29 cellular contexts compared by ENCODE assay signal in the genomic region with DNA sequence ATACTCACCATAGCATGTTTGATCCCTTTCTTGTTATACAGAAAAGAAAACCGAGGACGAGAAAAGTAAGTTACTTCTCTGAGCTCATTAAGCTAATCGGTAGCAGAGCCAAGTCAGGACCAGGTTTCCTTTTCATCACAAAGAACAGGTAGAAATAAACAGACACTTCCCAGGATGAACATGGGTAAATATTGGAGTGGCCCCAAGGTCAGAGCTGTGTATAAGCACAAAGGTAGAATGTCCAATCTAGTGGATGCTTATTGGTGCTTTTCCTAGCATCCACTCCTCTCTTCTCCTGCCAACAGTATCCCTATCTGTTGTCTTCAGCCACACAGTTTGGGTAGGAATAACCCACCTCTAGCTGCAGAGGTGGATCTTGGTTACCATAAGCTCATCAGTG.
"Had no signal": no experiment of that assay in that cellular context is flagged by ENCODE, and none has a peak within 500 bp of the region (broad histone marks: within the 10 kb centered on the region; RNA-seq: fewer than 3 reads in every experiment).

No MANE protein-coding gene starts in this region.

- H3K9me3 ChIP-seq: ascending aorta, breast epithelium, colonic mucosa, esophagus squamous epithelium had no signal

- FAIRE-seq: endometrium, endothelial cell of umbilical vein, frontal cortex had no signal

- H3K27ac ChIP-seq: ascending aorta, breast epithelium, cardiac muscle cell, colonic mucosa, epithelial cell of prostate, esophagus squamous epithelium had no signal

- DNase-seq: activated CD4-positive, alpha-beta memory T cell treated with anti-CD3 and anti-CD28 coated beads, Interleukin-2, amount 10 ng/mL, durations not matched to agents 7 days and 5 days; activated CD4-positive, alpha-beta T cell treated with anti-CD3 and anti-CD28 coated beads for 1 hour; activated CD4-positive, alpha-beta T cell treated with anti-CD3 and anti-CD28 coated beads for 4 hours; activated CD4-positive, alpha-beta T cell treated with anti-CD3 and anti-CD28 coated beads, Interleukin-2, amount 10 ng/mL, durations not matched to agents 7 days and 5 days; activated CD4-positive, alpha-beta T cell treated with anti-CD3 and anti-CD28 coated beads, Interleukin-2, amount 50 U/mL, for 4 hours; activated CD8-positive, alpha-beta memory T cell treated with anti-CD3 and anti-CD28 coated beads, Interleukin-2, amount 50 U/mL, for 48 hours; activated gamma-delta T cell; activated naive CD4-positive, alpha-beta T cell; activated naive CD4-positive, alpha-beta T cell treated with anti-CD3 and anti-CD28 coated beads, Interleukin-2, amount 10 ng/mL, durations not matched to agents 7 days and 5 days; activated naive CD8-positive, alpha-beta T cell treated with anti-CD3 and anti-CD28 coated beads, Interleukin-2, amount 10 ng/mL, durations not matched to agents 7 days and 5 days; activated T-cell treated with anti-CD3 and anti-CD28 coated beads for 4 hours; activated T-cell treated with anti-CD3 and anti-CD28 coated beads, Interleukin-2, amount 50 U/mL, for 24 hours; activated T-cell treated with anti-CD3 and anti-CD28 coated beads, Interleukin-2, amount 50 U/mL, for 72 hours; central memory CD4-positive, alpha-beta T cell; cerebellar nuclear complex; colonic mucosa; effector CD8-positive, alpha-beta T cell; esophagus squamous epithelium; head of caudate nucleus; T-helper 2 cell had no signal

- H3K36me3 ChIP-seq: ascending aorta, breast epithelium, cardiac muscle cell, colonic mucosa, esophagus squamous epithelium had no signal

- H3K4me1 ChIP-seq: breast epithelium, colonic mucosa had no signal

- ATAC-seq: activated naive CD4-positive, alpha-beta T cell treated with anti-CD3 and anti-CD28 coated beads, Interleukin-2, amount 50 U/mL, for 72 hours; activated T-cell treated with anti-CD3 and anti-CD28 coated beads, Interleukin-2, amount 50 U/mL, for 72 hours; WTC11 had no signal

- H3K4me3 ChIP-seq: ascending aorta, breast epithelium, cardiac muscle cell, colonic mucosa, esophagus squamous epithelium had no signal

- H3K27me3 ChIP-seq: ascending aorta, breast epithelium, cardiac muscle cell, colonic mucosa had no signal
